In the genomic region with DNA sequence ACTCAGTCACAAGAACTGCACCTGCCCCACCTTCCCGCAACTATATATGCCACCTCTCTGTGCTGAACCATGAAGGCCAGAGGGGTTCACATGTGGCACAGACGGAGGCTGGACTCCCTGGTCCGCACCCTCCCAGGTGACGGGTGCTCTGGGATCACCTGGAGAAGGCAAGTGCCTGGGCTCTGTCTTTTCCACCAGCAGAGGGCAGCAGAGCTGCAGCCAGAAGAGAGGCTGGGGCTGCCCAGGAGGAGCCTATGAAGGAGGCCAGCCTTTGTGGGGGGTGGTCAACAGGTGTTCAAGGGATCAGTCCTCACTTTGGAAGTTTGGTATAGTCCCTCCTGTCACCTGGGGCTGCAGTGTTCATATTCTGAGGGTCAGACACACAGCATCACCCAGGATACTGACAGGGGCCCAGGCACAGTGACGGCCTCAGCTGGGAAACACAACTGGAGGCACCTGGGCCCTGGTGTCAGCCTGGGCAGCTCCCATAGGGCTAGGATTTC, we compare ENCODE assay signal across 8 cellular contexts. TPM values are rescaled to one million over a fixed set of nuclear protein-coding genes. Genes with fewer than 3 reads are reported as not detected.
DNase-seq lines count a peak whose midpoint lies in the region; ATAC-seq and TF ChIP-seq lines count a peak whose summit lies in the region.

No MANE protein-coding gene starts in this region.

- H4K20me1 ChIP-seq in BLaER1: no peaks in the 10 kb centered on the region

- no peak for ATAC-seq in HG02852 (IDR thresholded peaks at IDR 0.05; ENCODE audit: unreplicated experiment)
- ATAC-seq in GM21526 (IDR thresholded peaks at IDR 0.05; ENCODE audit: low FRiP score, unreplicated experiment): no peak

- H3K4me2 ChIP-seq in BLaER1: peak overlapping the region; percentile 82

- peak overlapping the region; percentile 17; the same call in 1 of the 2 replicates for H3K9ac ChIP-seq in BLaER1

- H3K4me3 Mint-ChIP-seq in activated naive CD4-positive, alpha-beta T cell treated with anti-CD3 and anti-CD28 coated beads, Interleukin-2, amount 10 ng/mL, durations not matched to agents 7 days and 5 days: no peak overlapping the region

- H3K4me1 Mint-ChIP-seq in activated naive CD4-positive, alpha-beta T cell treated with anti-CD3 and anti-CD28 coated beads, Interleukin-2, amount 10 ng/mL, durations not matched to agents 7 days and 5 days: peaks cover 14% of the 10 kb centered on the region

- DNase-seq in HCEC 1CT (peak; percentile 5), RWPE1 (ENCODE audit: low spot score) (peak; percentile 24), left ventricle myocardium inferior (peak; percentile 58), retinal pigment epithelial cell (ENCODE audit: low read depth) (peak; percentile 6)
- DNase-seq in activated naive CD4-positive, alpha-beta T cell treated with anti-CD3 and anti-CD28 coated beads, Interleukin-2, amount 10 ng/mL, durations not matched to agents 7 days and 5 days: peak; percentile 83

- H3K4me1 ChIP-seq in BLaER1 (peaks cover 64% of the 10 kb centered on the region), left ventricle myocardium inferior (no peaks in the 10 kb centered on the region)

- no peak overlapping the region for H3K27ac Mint-ChIP-seq in activated naive CD4-positive, alpha-beta T cell treated with anti-CD3 and anti-CD28 coated beads, Interleukin-2, amount 10 ng/mL, durations not matched to agents 7 days and 5 days

- CTCF ChIA-PET in RWPE1 (lab: Yijun Ruan, JAX): interaction anchor here (0.6 to 2.5 kb wide), 8 partner anchors 12 to 426 kb away, joined by 3 to 16 read pairs (median 4); no protein-coding TSS in a partner anchor
- CTCF ChIA-PET in activated naive CD4-positive, alpha-beta T cell treated with anti-CD3 and anti-CD28 coated beads, Interleukin-2, amount 10 ng/mL, durations not matched to agents 7 days and 5 days (lab: Charles Lee): interaction anchor here (0.7 to 12.0 kb wide), 21 partner anchors 9 to 295 kb away, joined by 3 to 187 read pairs (median 6); no protein-coding TSS in a partner anchor

- TF ChIP-seq CTCF in RWPE1 (conservative IDR thresholded peaks at IDR 0.05; ENCODE audit: low read depth): peak; percentile 90
- peak; percentile 94 for TF ChIP-seq CTCF in left ventricle myocardium inferior (IDR thresholded peaks at IDR 0.05; ENCODE audit: borderline replicate concordance)
- peak; percentile 100 for TF ChIP-seq CTCF in retinal pigment epithelial cell (conservative IDR thresholded peaks at IDR 0.05; ENCODE audit: low read depth, low read length)

- no peaks in the 10 kb centered on the region for H3K9me3 Mint-ChIP-seq in activated naive CD4-positive, alpha-beta T cell treated with anti-CD3 and anti-CD28 coated beads, Interleukin-2, amount 10 ng/mL, durations not matched to agents 7 days and 5 days

- peaks cover 54% of the 10 kb centered on the region for H3K27me3 Mint-ChIP-seq in activated naive CD4-positive, alpha-beta T cell treated with anti-CD3 and anti-CD28 coated beads, Interleukin-2, amount 10 ng/mL, durations not matched to agents 7 days and 5 days

- H3K9me3 ChIP-seq in BLaER1 (peaks cover 10% of the 10 kb centered on the region; the same call in 1 of the 2 replicates), left ventricle myocardium inferior (replicated peaks) (no peaks in the 10 kb centered on the region)

- H3K27me3 ChIP-seq in BLaER1 (no peaks in the 10 kb centered on the region), left ventricle myocardium inferior (ENCODE audit: low read depth) (peaks cover 55% of the 10 kb centered on the region)

- no peaks in the 10 kb centered on the region for H3K36me3 Mint-ChIP-seq in activated naive CD4-positive, alpha-beta T cell treated with anti-CD3 and anti-CD28 coated beads, Interleukin-2, amount 10 ng/mL, durations not matched to agents 7 days and 5 days

- H3K4me3 ChIP-seq in BLaER1 (no peak overlapping the region), left ventricle myocardium inferior (no peak overlapping the region), retinal pigment epithelial cell (ENCODE audit: low read length) (no peak overlapping the region)

- intact Hi-C loops in left ventricle myocardium inferior (cut with micrococcal nuclease): no loop called here

- POLR2A ChIA-PET in RWPE1 (lab: Yijun Ruan, JAX; ENCODE audit: low non-redundant PET): no interaction called here

- H3K27ac ChIP-seq in BLaER1: peak overlapping the region; percentile 83
- no peak overlapping the region for H3K27ac ChIP-seq in RWPE1
- H3K27ac ChIP-seq in left ventricle myocardium inferior (replicated peaks): no peak overlapping the region

- H3K36me3 ChIP-seq in BLaER1: no peaks in the 10 kb centered on the region
- no peaks in the 10 kb centered on the region for H3K36me3 ChIP-seq in left ventricle myocardium inferior

RNA-seq across cellular contexts. Expression of a gene that starts 39.2 kb away (rescaled TPM):
- total RNA-seq in left ventricle myocardium inferior: 0.47 TPM

Comparison
In these comparisons a context has a peak if more than half of its experiments do, and no peak if none do; other contexts are left out.
1. DNase-seq: peak in every context shown above with its lines; median percentile 83 in activated naive CD4-positive, alpha-beta T cell treated with anti-CD3 and anti-CD28 coated beads, Interleukin-2, amount 10 ng/mL, durations not matched to agents 7 days and 5 days; 58 in left ventricle myocardium inferior; 24 in RWPE1; 6 in retinal pigment epithelial cell; 5 in HCEC 1CT.